In the genomic region with DNA sequence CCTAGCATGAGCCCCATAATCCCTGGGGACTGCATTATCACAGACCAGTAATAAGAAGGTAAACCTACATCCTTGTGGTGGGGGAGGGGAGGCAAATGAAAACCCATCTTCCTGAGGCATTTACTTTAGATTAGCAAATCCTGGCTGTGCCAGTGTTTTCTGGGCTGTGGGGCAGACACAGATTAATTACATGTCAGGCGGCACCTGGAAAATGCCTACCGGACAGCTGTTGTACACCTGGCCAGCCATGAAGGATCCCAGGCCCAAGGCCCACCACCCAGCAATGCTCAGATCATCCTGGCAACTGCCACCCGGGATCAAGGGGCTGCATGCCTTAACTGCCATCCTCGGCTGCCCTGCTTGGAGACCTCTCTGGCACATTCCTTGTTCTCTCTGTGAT, we compare ENCODE assay signal across 14 cellular contexts. TPM values are rescaled to one million over a fixed set of nuclear protein-coding genes. Genes with fewer than 3 reads are reported as not detected.
A peak's percentile ranks its signal among the peaks of the same experiment; 100 is the strongest.
DNase-seq lines count a peak whose midpoint lies in the region; ATAC-seq, FAIRE-seq and TF ChIP-seq lines count a peak whose summit lies in the region.
"Had no signal": no experiment of that assay in that cellular context is flagged by ENCODE, and none has a peak within 500 bp of the region (broad histone marks: within the 10 kb centered on the region; RNA-seq: fewer than 3 reads in every experiment).

No MANE protein-coding gene starts in this region.

- peak overlapping the region in 1 of 3 donors; percentile 54 for H3K9ac ChIP-seq in skeletal muscle tissue (ENCODE audit: low read depth in 1 of 3, low read length in 3 of 3)
- H3K9ac ChIP-seq: neural progenitor cell had no signal

- peaks cover 48 to 54% (median 51%) of the 10 kb centered on the region in 3 donors for H3K4me1 ChIP-seq in skeletal muscle tissue (ENCODE audit: control insufficient read depth in 3 of 3, insufficient read depth in 3 of 3, low read length in 3 of 3)

- ATAC-seq in GM18505 (IDR thresholded peaks at IDR 0.05; ENCODE audit: unreplicated experiment) = no peak
- no peak for ATAC-seq in GM18907 (IDR thresholded peaks at IDR 0.05; ENCODE audit: unreplicated experiment)
- ATAC-seq: stimulated activated memory B cell treated with anti-CD40 and anti-IgM and Interleukin-4, amounts not matched to agents 10 μg/mL and 1 μg/mL and 100 μg/mL, for 72 hours had no signal

- TF ChIP-seq CTCF in VCaP (conservative IDR thresholded peaks at IDR 0.05) = no peak

- FAIRE-seq in urothelium cell line (lab: Jason Lieb, UNC) = no peak

- H3K27me3 ChIP-seq in layer of hippocampus (ENCODE audit: control insufficient read depth, insufficient read depth, low read length) = no peaks in the 10 kb centered on the region
- H3K27me3 ChIP-seq in skeletal muscle tissue (ENCODE audit: control insufficient read depth in 3 of 3, insufficient read depth in 3 of 3, low read length in 3 of 3) = no peaks in the 10 kb centered on the region
- H3K27me3 ChIP-seq: neural progenitor cell had no signal

- H3K36me3 ChIP-seq in skeletal muscle tissue (ENCODE audit: control insufficient read depth in 3 of 3, insufficient read depth in 3 of 3, low read length in 3 of 3) = peaks cover 0 to 3% (median 2%) of the 10 kb centered on the region in 3 donors
- H3K36me3 ChIP-seq: neural progenitor cell had no signal

- no peak overlapping the region for H3K4me3 ChIP-seq in skeletal muscle tissue (ENCODE audit: low read length in 3 of 3)
- H3K4me3 ChIP-seq: neural progenitor cell had no signal

- no peaks in the 10 kb centered on the region for H3K9me3 ChIP-seq in skeletal muscle tissue (ENCODE audit: control insufficient read depth in 3 of 3, low read length in 3 of 3)

- peak; percentile 21 for TF ChIP-seq POLR2A in GM18505 (IDR thresholded peaks at IDR 0.05; ENCODE audit: borderline replicate concordance, extremely low read depth, insufficient read depth, insufficient read length)

- H3K27ac ChIP-seq in VCaP = peak overlapping the region; percentile 88
- H3K27ac ChIP-seq in layer of hippocampus (ENCODE audit: low read depth, low read length) = peak overlapping the region; percentile 24
- peak overlapping the region; percentile 86 for H3K27ac ChIP-seq in skeletal muscle tissue (ENCODE audit: low read depth, low read length)
- H3K27ac ChIP-seq: neural progenitor cell had no signal

- no peak for DNase-seq in HK-2 (ENCODE audit: unreplicated experiment)
- DNase-seq in stimulated activated CD4-positive, alpha-beta T cell treated with anti-CD3 and anti-CD28 coated beads, Interleukin-15, amount 100 ng/mL, for 24 hours = no peak
- DNase-seq in urothelium cell line (ENCODE audit: low spot score) = no peak
- DNase-seq: activated naive CD4-positive, alpha-beta T cell treated with anti-CD3 and anti-CD28 coated beads for 36 hours; GF-D8; NCI-H2171; SHP77 had no signal

RNA-seq across cellular contexts. Expression of gene RASA2, which starts 59.1 kb away (rescaled TPM):
- 9.9 TPM for total RNA-seq in skeletal muscle tissue

RNA-seq across cellular contexts. Expression of gene ZBTB38, which starts 59.5 kb away (rescaled TPM):
- 29.7 TPM for total RNA-seq in skeletal muscle tissue

Comparison
In these comparisons a context has a peak if more than half of its experiments do, and no peak if none do; other contexts are left out.
1. H3K27ac ChIP-seq: peak in every context shown above with its lines; median percentile 88 in VCaP; 86 in skeletal muscle tissue; 24 in layer of hippocampus.